Comparison of ENCODE assay signal across 9 cellular contexts in the genomic region with DNA sequence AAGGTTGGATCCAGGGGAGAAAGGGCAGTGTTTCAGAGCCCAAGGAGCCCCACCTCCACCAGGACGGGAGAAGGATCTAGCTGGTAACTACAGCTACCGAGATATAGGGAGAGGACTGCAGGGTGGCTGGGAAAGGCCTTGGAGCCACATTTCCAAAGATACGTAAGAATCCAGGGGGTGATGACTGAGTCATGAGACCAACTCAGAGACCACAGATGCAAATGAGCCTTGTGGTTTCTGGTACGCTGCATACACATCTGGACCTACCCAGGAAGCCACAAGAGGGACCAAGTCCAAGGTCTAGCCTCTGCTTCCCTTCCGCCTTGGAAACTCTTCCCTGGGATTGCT. TPM values are rescaled to one million over a fixed set of nuclear protein-coding genes. Genes with fewer than 3 reads are reported as not detected.
DNase-seq lines count a peak whose midpoint lies in the region; TF ChIP-seq lines count a peak whose summit lies in the region.
"Had no signal": no experiment of that assay in that cellular context is flagged by ENCODE, and none has a peak within 500 bp of the region (broad histone marks: within the 10 kb centered on the region; RNA-seq: fewer than 3 reads in every experiment).

No MANE protein-coding gene starts in this region.

- H3K14ac ChIP-seq in neuronal stem cell (ENCODE audit: low read length), result no peak overlapping the region

- peaks cover 8% of the 10 kb centered on the region for H3K36me3 Mint-ChIP-seq in neural progenitor cell

- TF ChIP-seq CTCF in astrocyte of the cerebellum (IDR thresholded peaks at IDR 0.05; ENCODE audit: low read depth, low read length, missing control alignments) (no peak), neural progenitor cell (IDR thresholded peaks at IDR 0.05) (no peak)

- H3K9ac ChIP-seq in neural progenitor cell (no peak overlapping the region), neuronal stem cell (ENCODE audit: low read depth, low read length, poor library complexity) (no peak overlapping the region)

- H2BK120ac ChIP-seq in neuronal stem cell (ENCODE audit: low read depth, low read length), result no peak overlapping the region

- peak overlapping the region; percentile 39 for H3K27ac Mint-ChIP-seq in neural progenitor cell

- in situ Hi-C loops in astrocyte of the cerebellum (cut with HindIII; ENCODE audit: low sequenced_read_pairs), result no loop called here

- no peak overlapping the region for H3K4me2 ChIP-seq in neural progenitor cell
- no peak overlapping the region for H3K4me2 ChIP-seq in neuronal stem cell (ENCODE audit: insufficient read depth, low read length, poor library complexity, severe bottlenecking)

- H3K27me3 Mint-ChIP-seq in neural progenitor cell (ENCODE audit: insufficient read depth, low read depth), result no peaks in the 10 kb centered on the region

- no peak overlapping the region for H3K27ac ChIP-seq in neural progenitor cell
- no peak overlapping the region for H3K27ac ChIP-seq in neuronal stem cell (replicated peaks; ENCODE audit: low read length)

- H3K79me2 ChIP-seq in neural progenitor cell (ENCODE audit: low read depth), result peaks cover 24% of the 10 kb centered on the region

- peaks cover 7% of the 10 kb centered on the region for H4K20me1 ChIP-seq in neural progenitor cell (ENCODE audit: low read depth)

- no peak overlapping the region for H3K23ac ChIP-seq in neuronal stem cell (ENCODE audit: low read depth, low read length, poor library complexity)

- no peak overlapping the region for H2AFZ ChIP-seq in neural progenitor cell (replicated peaks)
- no peak overlapping the region for H2AFZ ChIP-seq in neuronal stem cell (ENCODE audit: low read length)

- no peaks in the 10 kb centered on the region for H3K9me3 Mint-ChIP-seq in neural progenitor cell

- H3K4me1 ChIP-seq in neural progenitor cell, result peaks cover 61% of the 10 kb centered on the region
- peaks cover 27 to 31% of the 10 kb centered on the region in 2 donors for H3K4me1 ChIP-seq in neuronal stem cell (ENCODE audit: control insufficient read depth in 2 of 2, insufficient read depth in 1 of 2, low read depth in 1 of 2, low read length in 2 of 2)

- H2BK15ac ChIP-seq in neuronal stem cell (ENCODE audit: low read length), result no peak overlapping the region

- peaks cover 47% of the 10 kb centered on the region for H3F3A ChIP-seq in neural progenitor cell (ENCODE audit: low read depth)

- peaks cover 56% of the 10 kb centered on the region for H3K4me1 Mint-ChIP-seq in neural progenitor cell

- H4K8ac ChIP-seq in neuronal stem cell (ENCODE audit: low read depth, low read length), result no peak overlapping the region

- H3K4me3 Mint-ChIP-seq in neural progenitor cell, result no peak overlapping the region

- H3K18ac ChIP-seq in neuronal stem cell (ENCODE audit: low read length), result no peak overlapping the region

- no CpG with 5 or more reads among the region's 5 CpGs for WGBS in neuronal stem cell (ENCODE audit: extremely low coverage in 2 of 2, insufficient read length in 2 of 2, insufficient replicate concordance in 1 of 2), 2 donors

- no peak overlapping the region for H3K4ac ChIP-seq in neuronal stem cell (ENCODE audit: low read length)

- peaks cover 7% of the 10 kb centered on the region for H3K79me1 ChIP-seq in neuronal stem cell (ENCODE audit: low read depth, low read length)

- no peak overlapping the region for H2BK12ac ChIP-seq in neuronal stem cell (ENCODE audit: low read length)

- H3K4me3 ChIP-seq in astrocyte of the cerebellum (ENCODE audit: low read depth, low read length) (no peak overlapping the region), neural progenitor cell (no peak overlapping the region), neuronal stem cell (ENCODE audit: low read length in 2 of 2) (no peak overlapping the region)

- no peak overlapping the region for H2AK5ac ChIP-seq in neuronal stem cell (ENCODE audit: low read depth, low read length)

- DNase-seq in GM04504 (ENCODE audit: low read depth) (peak; percentile 91), HK-2 (ENCODE audit: unreplicated experiment) (peak; percentile 67), astrocyte of the cerebellum (ENCODE audit: low read depth) (peak; percentile 100), neural progenitor cell (ENCODE audit: low spot score) (no peak), neuronal stem cell (ENCODE audit: low spot score) (no peak), islet precursor cell (no peak)
- DNase-seq in activated CD8-positive, alpha-beta memory T cell treated with anti-CD3 and anti-CD28 coated beads, Interleukin-2, amount 50 U/mL, for 48 hours, result no peak
- DNase-seq in stimulated activated CD4-positive, alpha-beta T cell treated with anti-CD3 and anti-CD28 coated beads, Interleukin-12 subunit alpha, Interleukin-12 subunit beta, amount 100 ng/mL, for 4 hours, result no peak

- H3K27me3 ChIP-seq in neural progenitor cell (no peaks in the 10 kb centered on the region), neuronal stem cell (ENCODE audit: control insufficient read depth in 3 of 3, insufficient read depth in 3 of 3, low read depth in 1 of 3, low read length in 3 of 3) (no peaks in the 10 kb centered on the region)

- H2BK5ac ChIP-seq in neuronal stem cell (ENCODE audit: low read length), result no peak overlapping the region

- H3K9me3 ChIP-seq in neural progenitor cell (ENCODE audit: low read depth) (no peaks in the 10 kb centered on the region), neuronal stem cell (replicated peaks in 1 of 2; ENCODE audit: control insufficient read depth in 2 of 2, insufficient read depth in 1 of 2, low read depth in 1 of 2, low read length in 2 of 2) (no peaks in the 10 kb centered on the region)

- no peak overlapping the region for H4K91ac ChIP-seq in neuronal stem cell (ENCODE audit: low read depth, low read length, poor library complexity)

- no peaks in the 10 kb centered on the region for H3K36me3 ChIP-seq in neural progenitor cell
- H3K36me3 ChIP-seq in neuronal stem cell (replicated peaks in 1 of 2; ENCODE audit: control insufficient read depth in 2 of 2, insufficient read depth in 2 of 2, low read length in 2 of 2), result peaks cover 0 to 43% of the 10 kb centered on the region in 2 donors

RNA-seq across cellular contexts. Expression of gene IGDCC4, which starts 13.5 kb away (rescaled TPM):
- 13.0 and 17.7 TPM in 2 replicates for total RNA-seq in neural progenitor cell (ENCODE audit: low replicate concordance)
- polyA plus RNA-seq in neuronal stem cell (2013, experiment 1 of 2), result 17.1 TPM
- 17.4 TPM for polyA plus RNA-seq in neuronal stem cell (2013, experiment 2 of 2)
- polyA plus RNA-seq: liver had no signal

RNA-seq across cellular contexts. Expression of gene IGDCC3, which starts 31.5 kb away (rescaled TPM):
- 15.8 and 29.4 TPM in 2 replicates for total RNA-seq in neural progenitor cell (ENCODE audit: low replicate concordance)
- polyA plus RNA-seq in neuronal stem cell (2013, experiment 1 of 2), result 69.2 TPM
- 70.9 TPM for polyA plus RNA-seq in neuronal stem cell (2013, experiment 2 of 2)
- polyA plus RNA-seq: liver had no signal

Comparison
In these comparisons a context has a peak if more than half of its experiments do, and no peak if none do; other contexts are left out.
1. DNase-seq: peak in GM04504 (single experiment), HK-2 (single experiment) and astrocyte of the cerebellum (single experiment); none in neural progenitor cell (single experiment), neuronal stem cell (single experiment), islet precursor cell (single experiment), activated CD8-positive, alpha-beta memory T cell treated with anti-CD3 and anti-CD28 coated beads, Interleukin-2, amount 50 U/mL, for 48 hours (single experiment) and stimulated activated CD4-positive, alpha-beta T cell treated with anti-CD3 and anti-CD28 coated beads, Interleukin-12 subunit alpha, Interleukin-12 subunit beta, amount 100 ng/mL, for 4 hours (single experiment).